ENCODE assay signal across 17 cellular contexts in genomic region chr3:39473452-39474125, GRCh38. TPM values are rescaled to one million over a fixed set of nuclear protein-coding genes. Genes with fewer than 3 reads are reported as not detected.
"Had no signal": no experiment of that assay in that cellular context is flagged by ENCODE, and none has a peak within 500 bp of the region (broad histone marks: within the 10 kb centered on the region; RNA-seq: fewer than 3 reads in every experiment).

No MANE protein-coding gene starts in this region.

- H3K9me3 Mint-ChIP-seq: activated CD4-positive, alpha-beta T cell treated with anti-CD3 and anti-CD28 coated beads, Interleukin-2, amount 10 ng/mL, durations not matched to agents 24 days and 14 days had no signal

- H3K4me1 ChIP-seq: heart left ventricle, left lung, tibial artery had no signal

- ATAC-seq: activated T-cell treated with anti-CD3 and anti-CD28 coated beads, Interleukin-2, amount 50 U/mL, for 72 hours; heart left ventricle; left lung; mucosa of descending colon; naive thymus-derived CD8-positive, alpha-beta T cell; stimulated activated effector memory CD8-positive, alpha-beta T cell treated with anti-CD3 and anti-CD28 coated beads, Interleukin-12 subunit alpha, Interleukin-12 subunit beta, amount 100 ng/mL, for 72 hours had no signal

- H3K36me3 ChIP-seq: brain microvascular endothelial cell, heart left ventricle, left lung, tibial artery had no signal

- H3K4me1 Mint-ChIP-seq: activated B cell treated with CpG ODN at 0.5 μM for 24 hours; activated CD4-positive, alpha-beta T cell treated with anti-CD3 and anti-CD28 coated beads, Interleukin-2, amount 10 ng/mL, durations not matched to agents 24 days and 14 days; activated naive CD8-positive, alpha-beta T cell treated with anti-CD3 and anti-CD28 coated beads for 36 hours; naive thymus-derived CD8-positive, alpha-beta T cell; stimulated activated effector memory CD8-positive, alpha-beta T cell treated with anti-CD3 and anti-CD28 coated beads, Interleukin-12 subunit alpha, Interleukin-12 subunit beta, amount 100 ng/mL, for 72 hours had no signal

- H3K4me3 ChIP-seq: heart left ventricle, left lung, mucosa of descending colon, tibial artery had no signal

- H3K27ac ChIP-seq: brain microvascular endothelial cell, epithelial cell of prostate, heart left ventricle, left lung, tibial artery had no signal

- H3K27ac Mint-ChIP-seq: activated B cell treated with CpG ODN at 0.5 μM for 24 hours; activated CD4-positive, alpha-beta T cell treated with anti-CD3 and anti-CD28 coated beads, Interleukin-2, amount 10 ng/mL, durations not matched to agents 24 days and 14 days; activated naive CD8-positive, alpha-beta T cell treated with anti-CD3 and anti-CD28 coated beads for 36 hours; activated T-cell treated with anti-CD3 and anti-CD28 coated beads, Interleukin-2, amount 50 U/mL, for 72 hours; stimulated activated effector memory CD8-positive, alpha-beta T cell treated with anti-CD3 and anti-CD28 coated beads, Interleukin-12 subunit alpha, Interleukin-12 subunit beta, amount 100 ng/mL, for 72 hours had no signal

- DNase-seq: activated B cell treated with CpG ODN at 0.5 μM for 24 hours; activated CD4-positive, alpha-beta T cell treated with anti-CD3 and anti-CD28 coated beads, Interleukin-2, amount 10 ng/mL, durations not matched to agents 24 days and 14 days; activated CD8-positive, alpha-beta memory T cell treated with anti-CD3 and anti-CD28 coated beads, Interleukin-2, amount 50 U/mL, for 48 hours; activated gamma-delta T cell; activated naive CD8-positive, alpha-beta T cell treated with anti-CD3 and anti-CD28 coated beads for 36 hours; activated T-cell treated with anti-CD3 and anti-CD28 coated beads, Interleukin-2, amount 50 U/mL, for 72 hours; anterior cingulate cortex; brain microvascular endothelial cell; effector memory CD4-positive, alpha-beta T cell; heart left ventricle; kidney; left lung; mucosa of descending colon; naive thymus-derived CD8-positive, alpha-beta T cell; tibial artery had no signal

- H3K4me3 Mint-ChIP-seq: activated B cell treated with CpG ODN at 0.5 μM for 24 hours; activated CD4-positive, alpha-beta T cell treated with anti-CD3 and anti-CD28 coated beads, Interleukin-2, amount 10 ng/mL, durations not matched to agents 24 days and 14 days; activated naive CD8-positive, alpha-beta T cell treated with anti-CD3 and anti-CD28 coated beads for 36 hours; activated T-cell treated with anti-CD3 and anti-CD28 coated beads, Interleukin-2, amount 50 U/mL, for 72 hours; naive thymus-derived CD8-positive, alpha-beta T cell; stimulated activated effector memory CD8-positive, alpha-beta T cell treated with anti-CD3 and anti-CD28 coated beads, Interleukin-12 subunit alpha, Interleukin-12 subunit beta, amount 100 ng/mL, for 72 hours had no signal

- H3K36me3 Mint-ChIP-seq: activated naive CD8-positive, alpha-beta T cell treated with anti-CD3 and anti-CD28 coated beads for 36 hours; stimulated activated effector memory CD8-positive, alpha-beta T cell treated with anti-CD3 and anti-CD28 coated beads, Interleukin-12 subunit alpha, Interleukin-12 subunit beta, amount 100 ng/mL, for 72 hours had no signal

- H3K27me3 ChIP-seq: brain microvascular endothelial cell had no signal

RNA-seq across cellular contexts. Expression of gene MOBP, which starts 6.1 kb away (rescaled TPM):
- total RNA-seq: activated CD4-positive, alpha-beta T cell treated with anti-CD3 and anti-CD28 coated beads, Interleukin-2, amount 10 ng/mL, durations not matched to agents 24 days and 14 days; activated naive CD8-positive, alpha-beta T cell treated with anti-CD3 and anti-CD28 coated beads for 36 hours; naive thymus-derived CD8-positive, alpha-beta T cell had no signal
- polyA plus RNA-seq: heart left ventricle; naive thymus-derived CD8-positive, alpha-beta T cell had no signal
